1 cellular context compared by ENCODE assay signal in genomic region chr15:31296304-31297220, GRCh38.
TF ChIP-seq lines count a peak whose summit lies in the region.

No MANE protein-coding gene starts in this region.

TF ChIP-seq in SK-N-SH treated with all-trans-retinoic acid at 6 μM for 48 hours, 23 proteins besides CTCF, POLR2A, EP300 and RAD21 (continued from another document):
- no peak for TF ChIP-seq CSRNP3 (CRISPR knock-in tag; IDR thresholded peaks at IDR 0.05)
- TF ChIP-seq POU6F1 (CRISPR knock-in tag; IDR thresholded peaks at IDR 0.05; ENCODE audit: borderline replicate concordance, low read depth) = no peak
